20 cellular contexts compared by ENCODE assay signal in the genomic region with DNA sequence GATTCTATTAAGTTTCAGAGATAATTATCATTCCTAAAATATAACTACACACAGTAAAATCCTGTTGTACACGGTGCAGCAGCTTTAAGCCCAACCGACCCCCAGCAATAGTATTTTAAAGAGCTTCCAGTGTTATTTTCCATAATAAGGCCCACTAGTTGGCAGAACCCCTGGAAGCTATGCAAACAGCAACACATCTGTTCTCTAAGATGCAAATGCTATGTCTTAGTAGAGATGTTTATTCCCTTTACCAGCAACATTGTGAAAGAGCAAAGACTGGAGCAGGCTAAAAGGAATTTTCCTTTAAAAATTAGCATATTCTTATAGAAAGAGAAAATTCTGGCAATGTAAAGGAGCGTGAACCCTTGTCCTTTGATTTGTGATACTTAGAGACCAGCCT.
"Had no signal": no experiment of that assay in that cellular context is flagged by ENCODE, and none has a peak within 500 bp of the region (broad histone marks: within the 10 kb centered on the region; RNA-seq: fewer than 3 reads in every experiment).

No MANE protein-coding gene starts in this region.

- H3K27ac ChIP-seq: lower lobe of right lung, stomach, suprapubic skin, tibial nerve had no signal

- H3K9me3 ChIP-seq: ascending aorta, lower lobe of right lung, stomach, suprapubic skin, tibial nerve had no signal

- DNase-seq: activated CD4-positive, alpha-beta T cell treated with anti-CD3 and anti-CD28 coated beads for 36 hours; activated CD4-positive, alpha-beta T cell treated with anti-CD3 and anti-CD28 coated beads, Interleukin-2, amount 50 U/mL, for 4 hours; activated CD8-positive, alpha-beta memory T cell treated with anti-CD3 and anti-CD28 coated beads for 24 hours; activated CD8-positive, alpha-beta memory T cell treated with anti-CD3 and anti-CD28 coated beads, Interleukin-2, amount 50 U/mL, for 4 hours; activated T-cell treated with anti-CD3 and anti-CD28 coated beads, Interleukin-2, amount 50 U/mL, for 24 hours; effector memory CD4-positive, alpha-beta T cell; foreskin melanocyte; lower lobe of right lung; naive B cell; occipital lobe; small intestine; stimulated activated CD4-positive, alpha-beta T cell treated with anti-CD3 and anti-CD28 coated beads, Interleukin-15, amount 100 ng/mL, for 24 hours; stomach had no signal

- H3K4me3 ChIP-seq: ascending aorta, lower lobe of right lung, stomach, suprapubic skin, tibial nerve had no signal

- H3K36me3 ChIP-seq: ascending aorta, lower lobe of right lung, stomach, suprapubic skin, tibial nerve had no signal

- H3K4me1 ChIP-seq: lower lobe of right lung, stomach, suprapubic skin had no signal

- ATAC-seq: activated CD4-positive, alpha-beta T cell treated with anti-CD3 and anti-CD28 coated beads for 36 hours; activated naive CD4-positive, alpha-beta T cell treated with anti-CD3 and anti-CD28 coated beads, Interleukin-2, amount 50 U/mL, for 72 hours; activated T-helper 17 cell treated with anti-CD3 and anti-CD28 coated beads, Interleukin-2, amount 50 U/mL, for 72 hours; lower lobe of right lung; sciatic nerve; stimulated activated memory B cell treated with anti-CD40 and anti-IgM and Interleukin-4, amounts not matched to agents 10 μg/mL and 1 μg/mL and 100 μg/mL, for 72 hours had no signal

- H3K27me3 ChIP-seq: ascending aorta, stomach, suprapubic skin, tibial nerve had no signal
